16 cellular contexts compared by ENCODE assay signal in genomic region chr12:52059582-52060497, GRCh38. TPM values are rescaled to one million over a fixed set of nuclear protein-coding genes. Genes with fewer than 3 reads are reported as not detected.
A peak's percentile ranks its signal among the peaks of the same experiment; 100 is the strongest.
DNase-seq lines count a peak whose midpoint lies in the region; ATAC-seq and TF ChIP-seq lines count a peak whose summit lies in the region.
"Had no signal": no experiment of that assay in that cellular context is flagged by ENCODE, and none has a peak within 500 bp of the region (broad histone marks: within the 10 kb centered on the region; RNA-seq: fewer than 3 reads in every experiment).

No MANE protein-coding gene starts in this region.

- POLR2A ChIA-PET in MCF 10A (lab: Yijun Ruan, JAX) = no interaction called here
- POLR2A ChIA-PET in CD4-positive, alpha-beta T cell (lab: Charles Lee) = interaction anchor here (1.6 to 2.0 kb wide), 2 partner anchors 9 to 10 kb away, joined by 5 read pairs; partner anchors contain the start of genes ATG101 and NR4A1

- peaks cover 54% of the 10 kb centered on the region for H3K36me3 ChIP-seq in BLaER1

- 0 out of 2 replicates have a peak, but pooled peaks cover 13% of the 10 kb centered on the region for H4K20me1 ChIP-seq in BLaER1

- peak; percentile 78 for DNase-seq in NAMALWA (ENCODE audit: low spot score)
- DNase-seq in dorsolateral prefrontal cortex = no peak
- DNase-seq in omental fat pad (ENCODE audit: low spot score) = no peak
- no peak for DNase-seq in MCF 10A (ENCODE audit: unreplicated experiment)
- no peak for DNase-seq in CD4-positive, alpha-beta T cell
- no peak for DNase-seq in T-helper 2 cell treated with Interferon-gamma antibody and Interleukin-4, amounts not matched to agents 5 μg/mL and 100 μg/mL, for 36 hours (ENCODE audit: low spot score)
- DNase-seq: activated CD8-positive, alpha-beta memory T cell treated with anti-CD3 and anti-CD28 coated beads for 24 hours; DMS53; Kasumi-1; SJCRH30 had no signal

- H3K27me3 ChIP-seq in BLaER1 (no peaks in the 10 kb centered on the region), dorsolateral prefrontal cortex (no peaks in the 10 kb centered on the region)
- H3K27me3 ChIP-seq in CD4-positive, alpha-beta T cell (ENCODE audit: control insufficient read depth, insufficient read depth, low read length) = no peaks in the 10 kb centered on the region
- H3K27me3 ChIP-seq: pancreas, SJCRH30 had no signal

- peak; percentile 32 for ATAC-seq in omental fat pad (ENCODE audit: low FRiP score)
- ATAC-seq in HG02970 (IDR thresholded peaks at IDR 0.05; ENCODE audit: low FRiP score, unreplicated experiment) = no peak
- ATAC-seq in CD4-positive, alpha-beta T cell (ENCODE audit: poor library complexity) = no peak
- ATAC-seq: esophagus mucosa had no signal

- 0 out of 2 replicates have a peak overlapping the region, but pooled peaks have one; percentile 13 for H3K27ac ChIP-seq in BLaER1
- peak overlapping the region in 47 of 59 donors; percentile 28 to 99 (median 92) for H3K27ac ChIP-seq in dorsolateral prefrontal cortex
- no peak overlapping the region for H3K27ac ChIP-seq in CD4-positive, alpha-beta T cell (ENCODE audit: low read depth, low read length)
- H3K27ac ChIP-seq: pancreas, SJCRH30 had no signal

- H3K27ac Mint-ChIP-seq in MCF 10A (ENCODE audit: low read depth, unreplicated experiment) = no peak overlapping the region
- no peak overlapping the region for H3K27ac Mint-ChIP-seq in CD4-positive, alpha-beta T cell
- no peak overlapping the region for H3K27ac Mint-ChIP-seq in T-helper 2 cell treated with Interferon-gamma antibody and Interleukin-4, amounts not matched to agents 5 μg/mL and 100 μg/mL, for 36 hours
- H3K27ac Mint-ChIP-seq: activated naive CD4-positive, alpha-beta T cell treated with anti-CD3 and anti-CD28 coated beads, Interleukin-2, amount 50 U/mL, for 24 hours; B cell had no signal

- no peaks in the 10 kb centered on the region for H3K4me1 Mint-ChIP-seq in MCF 10A (ENCODE audit: insufficient read depth, unreplicated experiment)
- H3K4me1 Mint-ChIP-seq in CD4-positive, alpha-beta T cell (ENCODE audit: low read depth) = no peaks in the 10 kb centered on the region
- H3K4me1 Mint-ChIP-seq in T-helper 2 cell treated with Interferon-gamma antibody and Interleukin-4, amounts not matched to agents 5 μg/mL and 100 μg/mL, for 36 hours (ENCODE audit: low read depth) = no peaks in the 10 kb centered on the region
- H3K4me1 Mint-ChIP-seq: B cell had no signal

- BruUV-seq in MCF 10A (replicated peaks; lab: Mats Ljungman, UMichigan) = no TSS peak

- no peaks in the 10 kb centered on the region for H3K4me1 ChIP-seq in BLaER1

- no peak overlapping the region for H3K4me3 ChIP-seq in BLaER1
- H3K4me3 ChIP-seq in dorsolateral prefrontal cortex = no peak overlapping the region
- H3K4me3 ChIP-seq: pancreas, SJCRH30 had no signal

- intact Hi-C loops in dorsolateral prefrontal cortex (cut with DNase I) (loop anchor here in 1 of 2 donors (10.0 kb wide), 1 partner anchor 945 kb away; the partner anchor contains the start of gene EIF4B), MCF 10A (cut with micrococcal nuclease) (no loop called here)
- intact Hi-C loops in CD4-positive, alpha-beta T cell (cut with DNase I, micrococcal nuclease) = no loop called here

- H3K9me3 ChIP-seq in BLaER1 = no peaks in the 10 kb centered on the region
- no peaks in the 10 kb centered on the region for H3K9me3 ChIP-seq in CD4-positive, alpha-beta T cell (ENCODE audit: control insufficient read depth, low read length)
- H3K9me3 ChIP-seq: pancreas, SJCRH30 had no signal

- H3K9ac ChIP-seq in BLaER1 = no peak overlapping the region

- H3K9me3 Mint-ChIP-seq in MCF 10A (ENCODE audit: unreplicated experiment) = no peaks in the 10 kb centered on the region
- H3K9me3 Mint-ChIP-seq in CD4-positive, alpha-beta T cell = no peaks in the 10 kb centered on the region
- no peaks in the 10 kb centered on the region for H3K9me3 Mint-ChIP-seq in T-helper 2 cell treated with Interferon-gamma antibody and Interleukin-4, amounts not matched to agents 5 μg/mL and 100 μg/mL, for 36 hours
- H3K9me3 Mint-ChIP-seq: activated naive CD4-positive, alpha-beta T cell treated with anti-CD3 and anti-CD28 coated beads, Interleukin-2, amount 50 U/mL, for 24 hours had no signal

- H3K4me3 Mint-ChIP-seq in MCF 10A (ENCODE audit: unreplicated experiment) = no peak overlapping the region
- H3K4me3 Mint-ChIP-seq in CD4-positive, alpha-beta T cell = no peak overlapping the region
- no peak overlapping the region for H3K4me3 Mint-ChIP-seq in T-helper 2 cell treated with Interferon-gamma antibody and Interleukin-4, amounts not matched to agents 5 μg/mL and 100 μg/mL, for 36 hours
- H3K4me3 Mint-ChIP-seq: activated naive CD4-positive, alpha-beta T cell treated with anti-CD3 and anti-CD28 coated beads, Interleukin-2, amount 50 U/mL, for 24 hours; B cell had no signal

- no peak for TF ChIP-seq CTCF in dorsolateral prefrontal cortex (IDR thresholded peaks at IDR 0.05 in 54 of 56, conservative IDR thresholded peaks at IDR 0.05 in 2 of 56; ENCODE audit: low read depth in 1 of 56, partially characterized antibody in 56 of 56)
- no peak for TF ChIP-seq CTCF in omental fat pad (IDR thresholded peaks at IDR 0.05)
- no peak for TF ChIP-seq CTCF in MCF 10A (IDR thresholded peaks at IDR 0.05; ENCODE audit: unreplicated experiment)
- TF ChIP-seq CTCF in CD4-positive, alpha-beta T cell (IDR thresholded peaks at IDR 0.05) = no peak

- H3K4me2 ChIP-seq in BLaER1 = no peak overlapping the region

- no peaks in the 10 kb centered on the region for H3K27me3 Mint-ChIP-seq in MCF 10A (ENCODE audit: insufficient read depth, unreplicated experiment)
- no peaks in the 10 kb centered on the region for H3K27me3 Mint-ChIP-seq in CD4-positive, alpha-beta T cell
- H3K27me3 Mint-ChIP-seq in T-helper 2 cell treated with Interferon-gamma antibody and Interleukin-4, amounts not matched to agents 5 μg/mL and 100 μg/mL, for 36 hours (ENCODE audit: low read depth) = no peaks in the 10 kb centered on the region
- H3K27me3 Mint-ChIP-seq: activated naive CD4-positive, alpha-beta T cell treated with anti-CD3 and anti-CD28 coated beads, Interleukin-2, amount 50 U/mL, for 24 hours had no signal

- CTCF ChIA-PET in MCF 10A (lab: Yijun Ruan, JAX) = interaction anchor here (1.1 to 32.1 kb wide), 4 partner anchors 9 to 35 kb away, joined by 4 to 560 read pairs (median 7); partner anchors contain the start of gene ATG101
- CTCF ChIA-PET in CD4-positive, alpha-beta T cell (lab: Charles Lee) = interaction anchor here (1.1 to 1.2 kb wide), 2 partner anchors 9 to 34 kb away, joined by 3 to 9 read pairs; no protein-coding TSS in a partner anchor

- H3K36me3 Mint-ChIP-seq in MCF 10A (ENCODE audit: insufficient read depth, unreplicated experiment) = peaks cover 6% of the 10 kb centered on the region
- peaks cover 4% of the 10 kb centered on the region for H3K36me3 Mint-ChIP-seq in CD4-positive, alpha-beta T cell (ENCODE audit: low read depth)
- no peaks in the 10 kb centered on the region for H3K36me3 Mint-ChIP-seq in T-helper 2 cell treated with Interferon-gamma antibody and Interleukin-4, amounts not matched to agents 5 μg/mL and 100 μg/mL, for 36 hours (ENCODE audit: low read depth)
- H3K36me3 Mint-ChIP-seq: activated naive CD4-positive, alpha-beta T cell treated with anti-CD3 and anti-CD28 coated beads, Interleukin-2, amount 50 U/mL, for 24 hours had no signal

RNA-seq across cellular contexts. Expression of gene NR4A1, which starts 8.6 kb away (rescaled TPM):
- total RNA-seq in dorsolateral prefrontal cortex = 100 to 1,000 TPM in 5 of 120 experiments, 10 to 100 TPM in 115; 13.1 to 194 (median 28.9) TPM
- 1,000 to 10,000 TPM in 1 of 4 donors, 100 to 1,000 TPM in 2, 10 to 100 TPM in 1; 74.9 to 1,106 (median 350) TPM for total RNA-seq in omental fat pad
- total RNA-seq in MCF 10A (2022) = 0.69 and 2.9 TPM in 2 replicates
- total RNA-seq in CD4-positive, alpha-beta T cell = 10 to 100 TPM; 67.0 to 79.2 TPM

RNA-seq across cellular contexts. Expression of gene ATG101, which starts 9.9 kb away (rescaled TPM):
- total RNA-seq in dorsolateral prefrontal cortex (10 to 100 TPM; 19.6 to 42.5 (median 31.5) TPM), omental fat pad (10 to 100 TPM; 33.6 to 65.5 (median 52.6) TPM), MCF 10A (2022) (64.2 and 66.9 TPM in 2 replicates)
- total RNA-seq in CD4-positive, alpha-beta T cell = 10 to 100 TPM; 20.6 to 20.9 TPM

RNA-seq across cellular contexts. Expression of gene SMIM41, which starts 19.7 kb away (rescaled TPM):
- 1 to 10 TPM in 2 of 120 experiments, under 1 TPM in 10, not detected in 108; 0.33 to 3.7 (median 0.55) TPM for total RNA-seq in dorsolateral prefrontal cortex
- total RNA-seq in omental fat pad = 1 to 10 TPM in 3 of 4 donors, not detected in 1; 1.1 to 1.9 (median 1.1) TPM
- not detected in 2 replicates for total RNA-seq in MCF 10A (2022)
- total RNA-seq in CD4-positive, alpha-beta T cell = not detected
- total RNA-seq: B cell, esophagus mucosa, SJCRH30 had no signal

RNA-seq across cellular contexts. Expression of gene TAMALIN, which starts 53.1 kb away (rescaled TPM):
- total RNA-seq in dorsolateral prefrontal cortex (100 to 1,000 TPM in 3 of 120 experiments, 10 to 100 TPM in 117; 27.0 to 168 (median 54.0) TPM), omental fat pad (10 to 100 TPM; 19.0 to 67.9 (median 29.5) TPM), MCF 10A (2022) (0.39 TPM in 1 of 2 replicates, not detected in the other)
- 100 to 1,000 TPM; 495 to 525 TPM for total RNA-seq in CD4-positive, alpha-beta T cell
